ENCODE assay signal across 11 cellular contexts in the genomic region with DNA sequence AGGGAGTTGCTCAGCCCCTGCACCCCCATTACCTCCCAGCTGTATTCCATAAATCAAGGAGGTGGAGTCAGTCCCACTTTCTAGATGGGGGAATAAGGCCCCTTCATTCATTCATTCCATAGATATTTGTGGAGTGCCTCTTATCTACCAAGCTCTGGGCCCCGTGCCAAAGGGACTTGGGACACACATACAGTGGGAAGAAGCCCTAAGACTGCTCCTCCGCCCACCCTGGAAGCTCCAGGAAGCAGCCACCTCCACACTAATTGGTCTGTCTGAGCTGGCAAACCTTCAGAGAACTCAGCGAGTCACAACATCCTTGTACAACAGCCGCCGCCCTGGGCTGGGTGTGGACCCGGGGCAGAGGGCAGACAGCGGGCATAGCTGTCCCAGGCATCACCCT. TPM values are rescaled to one million over a fixed set of nuclear protein-coding genes. Genes with fewer than 3 reads are reported as not detected.
DNase-seq lines count a peak whose midpoint lies in the region; ATAC-seq and TF ChIP-seq lines count a peak whose summit lies in the region.
"Had no signal": no experiment of that assay in that cellular context is flagged by ENCODE, and none has a peak within 500 bp of the region (broad histone marks: within the 10 kb centered on the region; RNA-seq: fewer than 3 reads in every experiment).

No MANE protein-coding gene starts in this region.

- peaks cover 2% of the 10 kb centered on the region for H4K20me1 ChIP-seq in mammary epithelial cell (ENCODE audit: insufficient read depth, low read length)

- H3K27me3 Mint-ChIP-seq in activated CD4-positive, alpha-beta T cell treated with anti-CD3 and anti-CD28 coated beads, Interleukin-2, amount 10 ng/mL, durations not matched to agents 7 days and 5 days = no peaks in the 10 kb centered on the region

- no peak overlapping the region for H3K27ac Mint-ChIP-seq in activated CD4-positive, alpha-beta T cell treated with anti-CD3 and anti-CD28 coated beads, Interleukin-2, amount 10 ng/mL, durations not matched to agents 7 days and 5 days
- H3K27ac Mint-ChIP-seq: stimulated activated naive B cell treated with anti-CD40 and anti-IgM and Interleukin-4, amounts not matched to agents 10 μg/mL and 1 μg/mL and 100 μg/mL, for 72 hours had no signal

- no peaks in the 10 kb centered on the region for H3K36me3 Mint-ChIP-seq in activated CD4-positive, alpha-beta T cell treated with anti-CD3 and anti-CD28 coated beads, Interleukin-2, amount 10 ng/mL, durations not matched to agents 7 days and 5 days (ENCODE audit: low read depth)
- H3K36me3 Mint-ChIP-seq: stimulated activated naive B cell treated with anti-CD40 and anti-IgM and Interleukin-4, amounts not matched to agents 10 μg/mL and 1 μg/mL and 100 μg/mL, for 72 hours had no signal

- no peak overlapping the region for H3K9ac ChIP-seq in mammary epithelial cell (ENCODE audit: insufficient read depth, low read length)

- H3K9me3 Mint-ChIP-seq in activated CD4-positive, alpha-beta T cell treated with anti-CD3 and anti-CD28 coated beads, Interleukin-2, amount 10 ng/mL, durations not matched to agents 7 days and 5 days = no peaks in the 10 kb centered on the region
- H3K9me3 Mint-ChIP-seq: stimulated activated naive B cell treated with anti-CD40 and anti-IgM and Interleukin-4, amounts not matched to agents 10 μg/mL and 1 μg/mL and 100 μg/mL, for 72 hours had no signal

- H3K4me3 Mint-ChIP-seq in activated CD4-positive, alpha-beta T cell treated with anti-CD3 and anti-CD28 coated beads, Interleukin-2, amount 10 ng/mL, durations not matched to agents 7 days and 5 days = no peak overlapping the region
- H3K4me3 Mint-ChIP-seq: stimulated activated naive B cell treated with anti-CD40 and anti-IgM and Interleukin-4, amounts not matched to agents 10 μg/mL and 1 μg/mL and 100 μg/mL, for 72 hours had no signal

- POLR2A ChIA-PET in activated CD4-positive, alpha-beta T cell treated with anti-CD3 and anti-CD28 coated beads, Interleukin-2, amount 10 ng/mL, durations not matched to agents 7 days and 5 days (lab: Charles Lee) = no interaction called here

- no peak overlapping the region for H3K4me2 ChIP-seq in mammary epithelial cell (ENCODE audit: insufficient read depth, low read depth, low read length)

- no TSS peak for BruUV-seq in mammary epithelial cell (replicated peaks; lab: Mats Ljungman, UMichigan)

- TF ChIP-seq CTCF in AG09319 (IDR thresholded peaks at IDR 0.05; ENCODE audit: low read depth, low read length) (no peak), mammary epithelial cell (conservative IDR thresholded peaks at IDR 0.05 in 1 of 2, IDR thresholded peaks at IDR 0.05 in 1 of 2; ENCODE audit: extremely low read depth in 1 of 2, insufficient read depth in 1 of 2, low read depth in 1 of 2, low read length in 2 of 2) (no peak), lung (IDR thresholded peaks at IDR 0.05; ENCODE audit: control extremely low read depth, extremely low read depth) (no peak)

- dilution Hi-C loops in mammary epithelial cell (cut with HindIII; ENCODE audit: low sequenced_read_pairs) = no loop called here

- ATAC-seq in lung (ENCODE audit: insufficient read depth, low FRiP score) (peak; percentile 1), HG03280 (IDR thresholded peaks at IDR 0.05; ENCODE audit: unreplicated experiment) (no peak), HG03139 (IDR thresholded peaks at IDR 0.05; ENCODE audit: unreplicated experiment) (no peak)
- ATAC-seq: stimulated activated naive B cell treated with anti-CD40 and anti-IgM and Interleukin-4, amounts not matched to agents 10 μg/mL and 1 μg/mL and 100 μg/mL, for 72 hours had no signal

- H3K79me2 ChIP-seq in mammary epithelial cell (ENCODE audit: insufficient read depth, low read length) = no peaks in the 10 kb centered on the region

- WGBS in mammary epithelial cell (ENCODE audit: low coverage, missing lambda C conversion rate) = 0% methylated on average over 6 of the region's 7 CpGs
- WGBS in lung, 2 donors = 27 to 81% methylated on average over 7 of the region's 7 CpGs

- H3K27me3 ChIP-seq in mammary epithelial cell (ENCODE audit: insufficient read depth, low read length) (no peaks in the 10 kb centered on the region), lung (ENCODE audit: control insufficient read depth, insufficient read depth) (no peaks in the 10 kb centered on the region)

- CTCF ChIA-PET in mammary epithelial cell (lab: Charles Lee; ENCODE audit: low non-redundant PET) = no interaction called here
- CTCF ChIA-PET in activated CD4-positive, alpha-beta T cell treated with anti-CD3 and anti-CD28 coated beads, Interleukin-2, amount 10 ng/mL, durations not matched to agents 7 days and 5 days (lab: Charles Lee) = interaction anchor here (0.5 to 1.1 kb wide), 2 partner anchors 31 to 39 kb away, joined by 3 read pairs; no protein-coding TSS in a partner anchor

- in situ Hi-C loops in mammary epithelial cell (cut with MboI; ENCODE audit: low sequenced_read_pairs in 2 of 2) = no loop called here

- peaks cover 44% of the 10 kb centered on the region for H3K4me1 ChIP-seq in mammary epithelial cell (ENCODE audit: insufficient read depth, low read length)
- peaks cover 6 to 14% of the 10 kb centered on the region in 2 donors for H3K4me1 ChIP-seq in lung (ENCODE audit: control insufficient read depth in 2 of 2, insufficient read depth in 2 of 2, low read length in 2 of 2)

- no peak overlapping the region for H2AFZ ChIP-seq in mammary epithelial cell (ENCODE audit: low read depth, low read length)

- peak; percentile 73 for DNase-seq in AG09319 (ENCODE audit: extremely low read depth, low read depth)
- DNase-seq in LoVo (ENCODE audit: low spot score) = peak; percentile 96
- peak; percentile 72 for DNase-seq in mammary epithelial cell
- no peak for DNase-seq in lung (ENCODE audit: low spot score)
- DNase-seq in activated CD4-positive, alpha-beta T cell treated with anti-CD3 and anti-CD28 coated beads, Interleukin-2, amount 10 ng/mL, durations not matched to agents 7 days and 5 days = no peak
- DNase-seq in NCI-H524 (lab: John Stamatoyannopoulos, UW) = no peak
- DNase-seq: DND-41; SHP77; stimulated activated naive B cell treated with anti-CD40 and anti-IgM and Interleukin-4, amounts not matched to agents 10 μg/mL and 1 μg/mL and 100 μg/mL, for 72 hours had no signal

- intact Hi-C loops in mammary epithelial cell (cut with micrococcal nuclease) = no loop called here

- no peak overlapping the region for H3K27ac ChIP-seq in mammary epithelial cell (ENCODE audit: insufficient read depth, low read depth, low read length)
- H3K27ac ChIP-seq in lung (ENCODE audit: low read depth in 1 of 2, low read length in 1 of 2) = no peak overlapping the region

- no peaks in the 10 kb centered on the region for H3K4me1 Mint-ChIP-seq in activated CD4-positive, alpha-beta T cell treated with anti-CD3 and anti-CD28 coated beads, Interleukin-2, amount 10 ng/mL, durations not matched to agents 7 days and 5 days
- H3K4me1 Mint-ChIP-seq: stimulated activated naive B cell treated with anti-CD40 and anti-IgM and Interleukin-4, amounts not matched to agents 10 μg/mL and 1 μg/mL and 100 μg/mL, for 72 hours had no signal

- H3K4me3 ChIP-seq in mammary epithelial cell (replicated peaks in 1 of 3; ENCODE audit: insufficient read depth in 1 of 3, low read depth in 2 of 3, low read length in 3 of 3) (no peak overlapping the region), lung (no peak overlapping the region)

- no peaks in the 10 kb centered on the region for H3K9me3 ChIP-seq in mammary epithelial cell (replicated peaks; ENCODE audit: insufficient read depth, low read length)
- no peaks in the 10 kb centered on the region for H3K9me3 ChIP-seq in lung (ENCODE audit: control insufficient read depth in 2 of 2, insufficient read depth in 1 of 2, low read length in 1 of 2)

- H3K36me3 ChIP-seq in mammary epithelial cell (ENCODE audit: insufficient read depth, low read length) (no peaks in the 10 kb centered on the region), lung (ENCODE audit: control insufficient read depth in 2 of 2, insufficient read depth in 2 of 2, low read length in 2 of 2) (no peaks in the 10 kb centered on the region)

RNA-seq across cellular contexts. Expression of gene STRA6, which starts 6.4 kb away (rescaled TPM):
- total RNA-seq in mammary epithelial cell = under 1 TPM in 1 of 2 donors, not detected in 1; 0.17 TPM
- polyA plus RNA-seq in mammary epithelial cell = 0.15 TPM
- not detected for polyA minus RNA-seq in mammary epithelial cell
- 1 to 10 TPM in 1 of 2 donors, under 1 TPM in 1; 0.40 to 2.6 TPM for total RNA-seq in lung
- polyA plus RNA-seq in lung = 1 to 10 TPM in 1 of 2 donors, under 1 TPM in 1; 0.49 to 1.1 TPM
- not detected for total RNA-seq in activated CD4-positive, alpha-beta T cell treated with anti-CD3 and anti-CD28 coated beads, Interleukin-2, amount 10 ng/mL, durations not matched to agents 7 days and 5 days

RNA-seq across cellular contexts. Expression of gene ISLR, which starts 22.7 kb away (rescaled TPM):
- total RNA-seq in mammary epithelial cell = under 1 TPM in 1 of 2 donors, not detected in 1; 0.50 TPM
- polyA plus RNA-seq in mammary epithelial cell = 0.08 TPM
- polyA minus RNA-seq in mammary epithelial cell = not detected
- total RNA-seq in lung = 10 to 100 TPM; 14.6 to 30.4 TPM
- 10 to 100 TPM in 1 of 2 donors, 1 to 10 TPM in 1; 2.8 to 13.8 TPM for polyA plus RNA-seq in lung
- not detected for total RNA-seq in activated CD4-positive, alpha-beta T cell treated with anti-CD3 and anti-CD28 coated beads, Interleukin-2, amount 10 ng/mL, durations not matched to agents 7 days and 5 days

RNA-seq across cellular contexts. Expression of gene CCDC33, which starts 40.0 kb away (rescaled TPM):
- total RNA-seq in mammary epithelial cell (not detected), lung (10 to 100 TPM in 1 of 2 donors, 1 to 10 TPM in 1; 6.2 to 12.1 TPM)
- polyA plus RNA-seq in mammary epithelial cell (0.20 TPM), lung (10 to 100 TPM in 1 of 2 donors, 1 to 10 TPM in 1; 4.3 to 14.1 TPM)
- not detected for polyA minus RNA-seq in mammary epithelial cell
- total RNA-seq in activated CD4-positive, alpha-beta T cell treated with anti-CD3 and anti-CD28 coated beads, Interleukin-2, amount 10 ng/mL, durations not matched to agents 7 days and 5 days = not detected

Comparison
In these comparisons a context has a peak if more than half of its experiments do, and no peak if none do; other contexts are left out.
1. DNase-seq: peak in AG09319 (single experiment), LoVo (single experiment) and mammary epithelial cell (single experiment); none in lung (single experiment), activated CD4-positive, alpha-beta T cell treated with anti-CD3 and anti-CD28 coated beads, Interleukin-2, amount 10 ng/mL, durations not matched to agents 7 days and 5 days (single experiment) and NCI-H524 (0 of 2).
2. RNA of gene ISLR, which starts 22.7 kb away (total RNA-seq): 14.6 to 30.4 TPM in lung; 0.50 TPM in mammary epithelial cell and not detected in activated CD4-positive, alpha-beta T cell treated with anti-CD3 and anti-CD28 coated beads, Interleukin-2, amount 10 ng/mL, durations not matched to agents 7 days and 5 days; every median in the first group is over 10 times any median in the second.
3. RNA of gene CCDC33, which starts 40.0 kb away (total RNA-seq): 6.2 to 12.1 TPM in lung; not detected in mammary epithelial cell and not detected in activated CD4-positive, alpha-beta T cell treated with anti-CD3 and anti-CD28 coated beads, Interleukin-2, amount 10 ng/mL, durations not matched to agents 7 days and 5 days; every median in the first group is over 4 times any median in the second.